36 cellular contexts compared by ENCODE assay signal in genomic region chr12:17540921-17541320, GRCh38.
"Had no signal": no experiment of that assay in that cellular context is flagged by ENCODE, and none has a peak within 500 bp of the region (broad histone marks: within the 10 kb centered on the region; RNA-seq: fewer than 3 reads in every experiment).

No MANE protein-coding gene starts in this region.

- H3K27me3 ChIP-seq: adrenal gland, ascending aorta, body of pancreas, brain microvascular endothelial cell, breast epithelium, cardiac muscle cell had no signal

- H3K4me1 Mint-ChIP-seq: activated naive CD4-positive, alpha-beta T cell treated with anti-CD3 and anti-CD28 coated beads, Interleukin-2, amount 10 ng/mL, durations not matched to agents 7 days and 5 days; activated naive CD4-positive, alpha-beta T cell treated with anti-CD3 and anti-CD28 coated beads, Interleukin-2, amount 50 U/mL, for 24 hours; activated naive CD8-positive, alpha-beta T cell treated with anti-CD3 and anti-CD28 coated beads for 36 hours; activated naive CD8-positive, alpha-beta T cell treated with anti-CD3 and anti-CD28 coated beads, Interleukin-2, amount 10 ng/mL, durations not matched to agents 7 days and 5 days; activated T-helper 17 cell treated with anti-CD3 and anti-CD28 coated beads, Interleukin-2, amount 50 U/mL, for 72 hours; brain; central memory CD8-positive, alpha-beta T cell had no signal

- H3K4me3 ChIP-seq: adrenal gland, ascending aorta, body of pancreas, breast epithelium, cardiac muscle cell had no signal

- H3K27me3 Mint-ChIP-seq: activated naive CD4-positive, alpha-beta T cell treated with anti-CD3 and anti-CD28 coated beads, Interleukin-2, amount 10 ng/mL, durations not matched to agents 7 days and 5 days; activated naive CD4-positive, alpha-beta T cell treated with anti-CD3 and anti-CD28 coated beads, Interleukin-2, amount 50 U/mL, for 24 hours; activated naive CD8-positive, alpha-beta T cell; activated naive CD8-positive, alpha-beta T cell treated with anti-CD3 and anti-CD28 coated beads for 36 hours; activated naive CD8-positive, alpha-beta T cell treated with anti-CD3 and anti-CD28 coated beads, Interleukin-2, amount 10 ng/mL, durations not matched to agents 7 days and 5 days; activated T-cell treated with anti-CD3 and anti-CD28 coated beads, Interleukin-2, amount 50 U/mL, for 24 hours; activated T-helper 17 cell treated with anti-CD3 and anti-CD28 coated beads, Interleukin-2, amount 50 U/mL, for 72 hours; brain; central memory CD8-positive, alpha-beta T cell had no signal

- H3K27ac Mint-ChIP-seq: activated naive CD4-positive, alpha-beta T cell treated with anti-CD3 and anti-CD28 coated beads for 36 hours; activated naive CD4-positive, alpha-beta T cell treated with anti-CD3 and anti-CD28 coated beads, Interleukin-2, amount 10 ng/mL, durations not matched to agents 7 days and 5 days; activated naive CD4-positive, alpha-beta T cell treated with anti-CD3 and anti-CD28 coated beads, Interleukin-2, amount 50 U/mL, for 24 hours; activated naive CD4-positive, alpha-beta T cell treated with anti-CD3 and anti-CD28 coated beads, Interleukin-2, amount 50 U/mL, for 72 hours; activated naive CD8-positive, alpha-beta T cell; activated naive CD8-positive, alpha-beta T cell treated with anti-CD3 and anti-CD28 coated beads for 36 hours; activated naive CD8-positive, alpha-beta T cell treated with anti-CD3 and anti-CD28 coated beads, Interleukin-2, amount 10 ng/mL, durations not matched to agents 7 days and 5 days; activated T-cell treated with anti-CD3 and anti-CD28 coated beads, Interleukin-2, amount 50 U/mL, for 24 hours; activated T-cell treated with anti-CD3 and anti-CD28 coated beads, Interleukin-2, amount 50 U/mL, for 72 hours; activated T-helper 1 cell treated with anti-CD3 and anti-CD28 coated beads, Interleukin-12 subunit alpha, Interleukin-12 subunit beta, Interleukin-2, Interleukin-4 antibody, amounts not matched to agents 30 ng/mL and 10 ng/mL and 1 ng/mL, durations not matched to agents 14 hours and 24 hours and 36 hours; activated T-helper 17 cell treated with anti-CD3 and anti-CD28 coated beads, Interleukin-2, amount 50 U/mL, for 72 hours; activated T-helper 2 cell treated with anti-CD3 and anti-CD28 coated beads, Interferon-gamma antibody, Interleukin-2, Interleukin-4, amounts not matched to agents 10 μg/mL and 5 μg/mL and 100 μg/mL, durations not matched to agents 14 hours and 24 hours and 36 hours; brain had no signal

- H3K9me3 ChIP-seq: adrenal gland had no signal

- H3K27ac ChIP-seq: adrenal gland, ascending aorta, body of pancreas, brain microvascular endothelial cell, breast epithelium, cardiac muscle cell had no signal

- ATAC-seq: activated naive CD4-positive, alpha-beta T cell treated with anti-CD3 and anti-CD28 coated beads, Interleukin-2, amount 50 U/mL, for 72 hours; activated T-cell treated with anti-CD3 and anti-CD28 coated beads, Interleukin-2, amount 50 U/mL, for 4 hours; activated T-cell treated with anti-CD3 and anti-CD28 coated beads, Interleukin-2, amount 50 U/mL, for 72 hours; activated T-helper 17 cell treated with anti-CD3 and anti-CD28 coated beads, Interleukin-2, amount 50 U/mL, for 72 hours; body of pancreas had no signal

- H3K4me1 ChIP-seq: adrenal gland, ascending aorta, body of pancreas, breast epithelium had no signal

- DNase-seq: activated effector memory CD4-positive, alpha-beta T cell treated with anti-CD3 and anti-CD28 coated beads, Interleukin-2, amount 50 U/mL, for 16 hours; activated effector memory CD4-positive, alpha-beta T cell treated with Interleukin-2 at 50 U/mL for 16 hours; activated gamma-delta T cell; activated gamma-delta T cell treated with Interleukin-2 at 50 U/mL for 16 hours; activated naive CD4-positive, alpha-beta T cell; activated naive CD4-positive, alpha-beta T cell treated with anti-CD3 and anti-CD28 coated beads for 36 hours; activated naive CD4-positive, alpha-beta T cell treated with anti-CD3 and anti-CD28 coated beads, Interleukin-2, amount 10 ng/mL, durations not matched to agents 7 days and 5 days; activated naive CD4-positive, alpha-beta T cell treated with anti-CD3 and anti-CD28 coated beads, Interleukin-2, amount 50 U/mL, for 16 hours; activated naive CD4-positive, alpha-beta T cell treated with Interleukin-2 at 50 U/mL for 16 hours; activated naive CD8-positive, alpha-beta T cell treated with anti-CD3 and anti-CD28 coated beads for 36 hours; activated naive CD8-positive, alpha-beta T cell treated with anti-CD3 and anti-CD28 coated beads, Interleukin-2, amount 10 ng/mL, durations not matched to agents 7 days and 5 days; activated T-cell treated with anti-CD3 and anti-CD28 coated beads, Interleukin-2, amount 50 U/mL, for 24 hours; activated T-cell treated with anti-CD3 and anti-CD28 coated beads, Interleukin-2, amount 50 U/mL, for 4 hours; activated T-cell treated with anti-CD3 and anti-CD28 coated beads, Interleukin-2, amount 50 U/mL, for 48 hours; activated T-cell treated with anti-CD3 and anti-CD28 coated beads, Interleukin-2, amount 50 U/mL, for 72 hours; adrenal gland; amniotic stem cell; amygdala; anterior cingulate cortex; aorta; body of pancreas; brain microvascular endothelial cell; caudate nucleus; central memory CD4-positive, alpha-beta T cell; cerebellar nuclear complex had no signal

- H3K36me3 Mint-ChIP-seq: activated naive CD4-positive, alpha-beta T cell treated with anti-CD3 and anti-CD28 coated beads, Interleukin-2, amount 10 ng/mL, durations not matched to agents 7 days and 5 days; activated naive CD4-positive, alpha-beta T cell treated with anti-CD3 and anti-CD28 coated beads, Interleukin-2, amount 50 U/mL, for 24 hours; activated naive CD8-positive, alpha-beta T cell; activated naive CD8-positive, alpha-beta T cell treated with anti-CD3 and anti-CD28 coated beads for 36 hours; activated naive CD8-positive, alpha-beta T cell treated with anti-CD3 and anti-CD28 coated beads, Interleukin-2, amount 10 ng/mL, durations not matched to agents 7 days and 5 days; brain had no signal

- H3K4me3 Mint-ChIP-seq: activated naive CD4-positive, alpha-beta T cell treated with anti-CD3 and anti-CD28 coated beads for 36 hours; activated naive CD4-positive, alpha-beta T cell treated with anti-CD3 and anti-CD28 coated beads, Interleukin-2, amount 10 ng/mL, durations not matched to agents 7 days and 5 days; activated naive CD4-positive, alpha-beta T cell treated with anti-CD3 and anti-CD28 coated beads, Interleukin-2, amount 50 U/mL, for 24 hours; activated naive CD8-positive, alpha-beta T cell; activated naive CD8-positive, alpha-beta T cell treated with anti-CD3 and anti-CD28 coated beads for 36 hours; activated naive CD8-positive, alpha-beta T cell treated with anti-CD3 and anti-CD28 coated beads, Interleukin-2, amount 10 ng/mL, durations not matched to agents 7 days and 5 days; activated T-cell treated with anti-CD3 and anti-CD28 coated beads, Interleukin-2, amount 50 U/mL, for 24 hours; activated T-cell treated with anti-CD3 and anti-CD28 coated beads, Interleukin-2, amount 50 U/mL, for 4 hours; activated T-cell treated with anti-CD3 and anti-CD28 coated beads, Interleukin-2, amount 50 U/mL, for 72 hours; activated T-helper 1 cell treated with anti-CD3 and anti-CD28 coated beads, Interleukin-12 subunit alpha, Interleukin-12 subunit beta, Interleukin-2, Interleukin-4 antibody, amounts not matched to agents 30 ng/mL and 10 ng/mL and 1 ng/mL, durations not matched to agents 14 hours and 24 hours and 36 hours; activated T-helper 17 cell treated with anti-CD3 and anti-CD28 coated beads, Interleukin-2, amount 50 U/mL, for 72 hours; brain; central memory CD8-positive, alpha-beta T cell had no signal

- H3K9me3 Mint-ChIP-seq: activated naive CD4-positive, alpha-beta T cell treated with anti-CD3 and anti-CD28 coated beads, Interleukin-2, amount 50 U/mL, for 24 hours had no signal

- H3K36me3 ChIP-seq: adrenal gland, ascending aorta, brain microvascular endothelial cell, breast epithelium, cardiac muscle cell had no signal
